21 cellular contexts compared by ENCODE assay signal in the genomic region with DNA sequence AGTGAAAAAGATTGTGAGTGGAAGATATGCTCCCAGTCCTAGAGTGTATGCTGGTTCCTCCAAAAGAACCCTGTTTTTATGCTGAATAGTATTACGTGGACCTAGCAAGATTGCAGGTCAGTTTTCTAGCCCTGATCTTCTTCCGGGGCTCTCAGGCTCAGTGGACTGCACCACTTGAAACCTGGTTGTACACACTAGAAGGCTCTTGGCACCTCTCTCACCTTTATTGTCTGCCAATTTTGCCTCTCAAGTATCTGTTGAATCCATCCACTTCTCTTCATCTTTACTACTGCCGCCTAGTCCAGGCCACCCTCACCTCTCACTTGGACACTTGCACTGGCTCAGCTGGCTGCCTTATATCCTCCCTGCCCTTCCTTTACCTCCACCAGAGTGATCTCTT. TPM values are rescaled to one million over a fixed set of nuclear protein-coding genes. Genes with fewer than 3 reads are reported as not detected.
DNase-seq lines count a peak whose midpoint lies in the region; ATAC-seq and TF ChIP-seq lines count a peak whose summit lies in the region.
"Had no signal": no experiment of that assay in that cellular context is flagged by ENCODE, and none has a peak within 500 bp of the region (broad histone marks: within the 10 kb centered on the region; RNA-seq: fewer than 3 reads in every experiment).

No MANE protein-coding gene starts in this region.

- 96% methylated on average over 3 of the region's 3 CpGs for WGBS in SK-N-SH (ENCODE audit: low lambda C conversion rate)

- POLR2A ChIA-PET in T-cell (lab: Charles Lee) (interaction anchor here in 1 of 2 donors (0.6 kb wide), 1 partner anchor 74 kb away, joined by 3 read pairs; no protein-coding TSS in a partner anchor), SK-N-SH (lab: Yijun Ruan, JAX) (no interaction called here)
- POLR2A ChIA-PET in naive thymus-derived CD8-positive, alpha-beta T cell (lab: Charles Lee) = no interaction called here

- H3K27me3 ChIP-seq in SK-N-SH (ENCODE audit: insufficient read depth) = no peaks in the 10 kb centered on the region
- H3K27me3 ChIP-seq: heart left ventricle, Peyer's patch had no signal

- TF ChIP-seq CTCF in SK-N-SH (IDR thresholded peaks at IDR 0.05) = no peak

- H3F3A ChIP-seq in SK-N-SH (replicated peaks; ENCODE audit: insufficient read depth) = peaks cover 19% of the 10 kb centered on the region

- H4K20me1 ChIP-seq in SK-N-SH (ENCODE audit: insufficient read depth) = peaks cover 12% of the 10 kb centered on the region; the same call in 1 of the 2 replicates

- H3K79me2 ChIP-seq in SK-N-SH (ENCODE audit: insufficient read depth) = peaks cover 54% of the 10 kb centered on the region

- DNase-seq in activated naive CD4-positive, alpha-beta T cell treated with anti-CD3 and anti-CD28 coated beads, Interleukin-2, amount 50 U/mL, for 16 hours = no peak
- DNase-seq in DMS79 treated with DMSO at 0.1 percent for 48 hours (lab: John Stamatoyannopoulos, UW) = peak; percentile 86
- DNase-seq in T-cell = no peak
- DNase-seq in naive thymus-derived CD8-positive, alpha-beta T cell = no peak
- DNase-seq in posterior vena cava (ENCODE audit: low spot score) = no peak
- DNase-seq in activated naive CD4-positive, alpha-beta T cell treated with Interleukin-2 at 50 U/mL for 16 hours = no peak
- no peak for DNase-seq in SK-N-SH
- DNase-seq: ACHN; activated naive CD4-positive, alpha-beta T cell; aorta; C1 segment of cervical spinal cord; dermis blood vessel endothelial cell; heart left ventricle; KG1; NCI-H1694 treated with DMSO at 0.1 percent for 48 hours; Peyer's patch; substantia nigra had no signal

- intact Hi-C loops in posterior vena cava (cut with DNase I) = no loop called here

- peaks cover 16% of the 10 kb centered on the region for H3K36me3 Mint-ChIP-seq in activated naive CD4-positive, alpha-beta T cell treated with anti-CD3 and anti-CD28 coated beads, Interleukin-2, amount 50 U/mL, for 24 hours
- H3K36me3 Mint-ChIP-seq in T-cell = peaks cover 45% of the 10 kb centered on the region
- H3K36me3 Mint-ChIP-seq in naive thymus-derived CD8-positive, alpha-beta T cell = peaks cover 0 to 34% (median 7%) of the 10 kb centered on the region in 3 donors

- CTCF ChIA-PET in T-cell (lab: Charles Lee) (no interaction called here), SK-N-SH (lab: Yijun Ruan, JAX) (no interaction called here)

- no peak for TF ChIP-seq RAD21 in SK-N-SH (IDR thresholded peaks at IDR 0.05; ENCODE audit: low read length)

- H3K9ac ChIP-seq in SK-N-SH = no peak overlapping the region

- ATAC-seq in T-cell (replicated peaks in 1 of 4) = peak in 1 of 4 experiments; percentile 20
- no peak for ATAC-seq in naive thymus-derived CD8-positive, alpha-beta T cell
- ATAC-seq: left lobe of liver had no signal

- H3K9me2 ChIP-seq in SK-N-SH = no peaks in the 10 kb centered on the region

- no peak overlapping the region for H3K4me3 ChIP-seq in SK-N-SH (ENCODE audit: low read depth in 2 of 2, low read length in 1 of 2)
- H3K4me3 ChIP-seq: heart left ventricle, Peyer's patch had no signal

- H3K27ac Mint-ChIP-seq in activated naive CD4-positive, alpha-beta T cell treated with anti-CD3 and anti-CD28 coated beads, Interleukin-2, amount 50 U/mL, for 24 hours = peak overlapping the region; percentile 79
- peak overlapping the region; percentile 25 to 59 for H3K27ac Mint-ChIP-seq in T-cell
- H3K27ac Mint-ChIP-seq in naive thymus-derived CD8-positive, alpha-beta T cell = peak overlapping the region in 8 of 10 donors; percentile 27 to 86 (median 48)
- H3K27ac Mint-ChIP-seq: progenitor cell of endocrine pancreas had no signal

- H3K36me3 ChIP-seq in SK-N-SH (replicated peaks in 1 of 2; ENCODE audit: control insufficient read depth in 1 of 2, insufficient read depth in 2 of 2, low read length in 1 of 2) = no peaks in the 10 kb centered on the region
- H3K36me3 ChIP-seq: heart left ventricle, Peyer's patch had no signal

- no peak for TF ChIP-seq EP300 in SK-N-SH (IDR thresholded peaks at IDR 0.05; ENCODE audit: borderline replicate concordance in 1 of 2, low read depth in 1 of 2, low read length in 1 of 2)

- H3K4me2 ChIP-seq in SK-N-SH = no peak overlapping the region

- no peak overlapping the region for H2AFZ ChIP-seq in SK-N-SH (ENCODE audit: low read depth)

- H3K4me1 Mint-ChIP-seq in activated naive CD4-positive, alpha-beta T cell treated with anti-CD3 and anti-CD28 coated beads, Interleukin-2, amount 50 U/mL, for 24 hours = peaks cover 83% of the 10 kb centered on the region
- H3K4me1 Mint-ChIP-seq in T-cell = peaks cover 88 to 92% (median 91%) of the 10 kb centered on the region in 3 donors
- peaks cover 44 to 89% (median 85%) of the 10 kb centered on the region in 4 donors for H3K4me1 Mint-ChIP-seq in naive thymus-derived CD8-positive, alpha-beta T cell

- peaks cover 0 to 9% of the 10 kb centered on the region in 2 experiments; a peak in 2 of 4 replicates for H3K4me1 ChIP-seq in SK-N-SH (ENCODE audit: control insufficient read depth in 1 of 2, insufficient read depth in 2 of 2, low read depth in 1 of 2, low read length in 1 of 2)

- no peak overlapping the region for H3K27ac ChIP-seq in SK-N-SH (ENCODE audit: low read depth in 2 of 2, low read length in 1 of 2)
- H3K27ac ChIP-seq: heart left ventricle, Peyer's patch had no signal

- no peaks in the 10 kb centered on the region for H3K9me3 Mint-ChIP-seq in activated naive CD4-positive, alpha-beta T cell treated with anti-CD3 and anti-CD28 coated beads, Interleukin-2, amount 50 U/mL, for 24 hours
- no peaks in the 10 kb centered on the region for H3K9me3 Mint-ChIP-seq in T-cell
- no peaks in the 10 kb centered on the region for H3K9me3 Mint-ChIP-seq in naive thymus-derived CD8-positive, alpha-beta T cell
- H3K9me3 Mint-ChIP-seq: neural crest cell had no signal

- H3K9me3 ChIP-seq in SK-N-SH = no peaks in the 10 kb centered on the region
- H3K9me3 ChIP-seq: Peyer's patch had no signal

- no peak overlapping the region for H3K4me3 Mint-ChIP-seq in activated naive CD4-positive, alpha-beta T cell treated with anti-CD3 and anti-CD28 coated beads, Interleukin-2, amount 50 U/mL, for 24 hours
- peak overlapping the region in 1 of 3 donors; percentile 39 for H3K4me3 Mint-ChIP-seq in T-cell
- peak overlapping the region in 3 of 10 donors; percentile 2 to 15 (median 2) for H3K4me3 Mint-ChIP-seq in naive thymus-derived CD8-positive, alpha-beta T cell
- H3K4me3 Mint-ChIP-seq: neural crest cell had no signal

- H3K27me3 Mint-ChIP-seq in activated naive CD4-positive, alpha-beta T cell treated with anti-CD3 and anti-CD28 coated beads, Interleukin-2, amount 50 U/mL, for 24 hours = no peaks in the 10 kb centered on the region
- no peaks in the 10 kb centered on the region for H3K27me3 Mint-ChIP-seq in T-cell
- H3K27me3 Mint-ChIP-seq in naive thymus-derived CD8-positive, alpha-beta T cell = no peaks in the 10 kb centered on the region

TF ChIP-seq in SK-N-SH, 30 proteins besides CTCF, POLR2A, EP300 and RAD21:
- TF ChIP-seq CHD2 (IDR thresholded peaks at IDR 0.05; ENCODE audit: low read length, partially characterized antibody) (no peak), NRF1 (IDR thresholded peaks at IDR 0.05; ENCODE audit: low read depth, low read length) (no peak)
- TF ChIP-seq, protein P1, sequence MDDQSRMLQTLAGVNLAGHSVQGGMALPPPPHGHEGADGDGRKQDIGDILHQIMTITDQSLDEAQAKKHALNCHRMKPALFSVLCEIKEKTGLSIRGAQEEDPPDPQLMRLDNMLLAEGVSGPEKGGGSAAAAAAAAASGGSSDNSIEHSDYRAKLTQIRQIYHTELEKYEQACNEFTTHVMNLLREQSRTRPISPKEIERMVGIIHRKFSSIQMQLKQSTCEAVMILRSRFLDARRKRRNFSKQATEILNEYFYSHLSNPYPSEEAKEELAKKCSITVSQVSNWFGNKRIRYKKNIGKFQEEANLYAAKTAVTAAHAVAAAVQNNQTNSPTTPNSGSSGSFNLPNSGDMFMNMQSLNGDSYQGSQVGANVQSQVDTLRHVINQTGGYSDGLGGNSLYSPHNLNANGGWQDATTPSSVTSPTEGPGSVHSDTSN (IDR thresholded peaks at IDR 0.05) = no peak

RNA-seq across cellular contexts. Expression of a gene that starts 16.8 kb away (rescaled TPM):
- total RNA-seq in T-cell (100 to 1,000 TPM; 123 to 151 (median 136) TPM), posterior vena cava (10 to 100 TPM; 37.4 to 44.6 TPM)
- total RNA-seq in naive thymus-derived CD8-positive, alpha-beta T cell = 10 to 100 TPM; 80.2 to 83.3 TPM
- 10 to 100 TPM; 36.5 to 60.6 (median 39.3) TPM for polyA plus RNA-seq in naive thymus-derived CD8-positive, alpha-beta T cell
- 8.6 and 9.8 TPM in 2 replicates for polyA plus RNA-seq in SK-N-SH (2012; rRNA removed)
- 10.4 and 13.6 TPM in 2 replicates for polyA plus RNA-seq in SK-N-SH (2012; cell fraction: cytosol; rRNA removed)
- 14.1 and 16.2 TPM in 2 replicates for polyA plus RNA-seq in SK-N-SH (2012; cell fraction: nucleus; rRNA removed)
